Comparison of ENCODE assay signal across 10 cellular contexts in the genomic region with DNA sequence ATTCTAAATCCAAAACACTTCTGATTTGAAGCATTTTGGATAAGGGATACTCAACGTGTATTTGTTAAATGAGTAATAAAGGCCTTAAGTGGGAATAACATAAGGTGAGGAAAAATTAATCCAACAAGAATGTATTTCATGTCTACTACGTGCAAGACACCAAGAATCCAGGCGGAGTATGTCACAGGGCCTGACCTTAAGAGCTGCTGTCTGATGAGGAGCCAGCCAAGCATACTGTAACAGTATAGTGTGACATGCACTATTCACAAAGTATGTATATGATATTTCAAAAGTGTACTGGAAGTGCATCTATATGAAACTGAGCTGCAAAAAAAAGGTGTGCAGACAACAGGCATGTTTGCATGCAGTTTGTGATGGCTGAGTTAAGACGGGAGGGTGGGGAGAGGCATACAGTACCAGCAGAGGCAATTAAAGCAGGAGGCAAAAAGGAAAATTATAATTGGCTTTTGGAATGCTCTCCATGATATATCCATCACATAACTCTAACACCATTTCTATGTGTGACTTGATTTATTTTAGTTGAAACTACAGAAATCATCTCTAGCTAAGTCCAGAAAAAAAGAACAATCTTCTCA. TPM values are rescaled to one million over a fixed set of nuclear protein-coding genes. Genes with fewer than 3 reads are reported as not detected.
DNase-seq lines count a peak whose midpoint lies in the region; ATAC-seq and TF ChIP-seq lines count a peak whose summit lies in the region.
"Had no signal": no experiment of that assay in that cellular context is flagged by ENCODE, and none has a peak within 500 bp of the region (broad histone marks: within the 10 kb centered on the region; RNA-seq: fewer than 3 reads in every experiment).

No MANE protein-coding gene starts in this region.

- H3K4me2 ChIP-seq in PC-9: peak overlapping the region; percentile 5

- POLR2A ChIA-PET in PC-9 (lab: Charles Lee; ENCODE audit: unreplicated experiment): interaction anchor here (0.6 to 0.7 kb wide), 2 partner anchors 18 to 193 kb away, joined by 4 read pairs; partner anchors contain the start of gene SFT2D3
- POLR2A ChIA-PET in naive thymus-derived CD4-positive, alpha-beta T cell (lab: Charles Lee): interaction anchor here (0.5 to 1.2 kb wide), 2 partner anchors 16 to 201 kb away, joined by 3 read pairs; no protein-coding TSS in a partner anchor

- H3F3A ChIP-seq in PC-9 (ENCODE audit: insufficient read depth, low read depth): peaks cover 44% of the 10 kb centered on the region

- peaks cover 91% of the 10 kb centered on the region for H3K79me2 ChIP-seq in PC-9 (ENCODE audit: low read depth)

- peaks cover 31% of the 10 kb centered on the region for H3K36me3 ChIP-seq in PC-9 (ENCODE audit: low read depth)
- H3K36me3 ChIP-seq in naive thymus-derived CD4-positive, alpha-beta T cell (ENCODE audit: control insufficient read depth in 2 of 3, insufficient read depth in 3 of 3, low read length in 3 of 3): peaks cover 15 to 26% (median 19%) of the 10 kb centered on the region in 3 experiments

- H3K4me3 ChIP-seq in PC-9 (no peak overlapping the region), epithelial cell of esophagus (ENCODE audit: low read length) (no peak overlapping the region)
- no peak overlapping the region for H3K4me3 ChIP-seq in naive thymus-derived CD4-positive, alpha-beta T cell (ENCODE audit: low read length)

- intact Hi-C loops in PC-9 (cut with micrococcal nuclease; ENCODE audit: unreplicated experiment): loop anchor here (5.0 kb wide), 1 partner anchor 139 kb away; the partner anchor contains the start of gene GPR17
- intact Hi-C loops in naive thymus-derived CD4-positive, alpha-beta T cell (cut with micrococcal nuclease): no loop called here

- H3K27me3 Mint-ChIP-seq in naive thymus-derived CD4-positive, alpha-beta T cell: no peaks in the 10 kb centered on the region

- in situ Hi-C loops in ACHN (cut with HindIII; ENCODE audit: low pct_ligation_motif_present, low pct_unique_long_range_greater_than_20kb, low sequenced_read_pairs): no loop called here

- no peaks in the 10 kb centered on the region for H3K9me3 Mint-ChIP-seq in naive thymus-derived CD4-positive, alpha-beta T cell
- H3K9me3 Mint-ChIP-seq: CD14-positive monocyte had no signal

- H2AFZ ChIP-seq in PC-9: no peak overlapping the region

- peaks cover 34% of the 10 kb centered on the region for H3K4me1 ChIP-seq in PC-9 (replicated peaks; ENCODE audit: insufficient read depth)
- H3K4me1 ChIP-seq in naive thymus-derived CD4-positive, alpha-beta T cell (ENCODE audit: control insufficient read depth in 2 of 2, insufficient read depth in 2 of 2, low read length in 2 of 2): peaks cover 6 to 7% of the 10 kb centered on the region in 2 donors

- BruUV-seq in PC-9 (replicated peaks; lab: Mats Ljungman, UMichigan): no TSS peak

- H3K27ac Mint-ChIP-seq in naive thymus-derived CD4-positive, alpha-beta T cell: peak overlapping the region in 5 of 9 donors; percentile 18 to 66 (median 42)

- peak overlapping the region in 6 of 10 donors; percentile 12 to 38 (median 28) for H3K4me3 Mint-ChIP-seq in naive thymus-derived CD4-positive, alpha-beta T cell

- H3K9me3 ChIP-seq in PC-9 (ENCODE audit: insufficient read depth, low read depth): no peaks in the 10 kb centered on the region
- no peaks in the 10 kb centered on the region for H3K9me3 ChIP-seq in naive thymus-derived CD4-positive, alpha-beta T cell (ENCODE audit: control insufficient read depth in 2 of 3, low read length in 3 of 3)

- TF ChIP-seq CTCF in PC-9 (conservative IDR thresholded peaks at IDR 0.05) (no peak), epithelial cell of esophagus (IDR thresholded peaks at IDR 0.05; ENCODE audit: insufficient read depth, low read depth, low read length, missing control alignments) (no peak)

- no peaks in the 10 kb centered on the region for H3K9me2 ChIP-seq in PC-9 (ENCODE audit: insufficient read depth)

- DNase-seq in ACHN: peak; percentile 22
- no peak for DNase-seq in PC-9
- DNase-seq in epithelial cell of esophagus (ENCODE audit: low read depth): peak; percentile 42
- DNase-seq in naive thymus-derived CD4-positive, alpha-beta T cell: no peak
- DNase-seq in RPMI8226: no peak
- DNase-seq in AG08395 (ENCODE audit: low spot score): no peak
- no peak for DNase-seq in NCI-H1048 (lab: John Stamatoyannopoulos, UW)
- DNase-seq: T-helper 1 cell had no signal

- peak overlapping the region; percentile 69 for H3K27ac ChIP-seq in PC-9
- no peak overlapping the region for H3K27ac ChIP-seq in naive thymus-derived CD4-positive, alpha-beta T cell (ENCODE audit: low read depth, low read length)

- CTCF ChIA-PET in PC-9 (lab: Charles Lee): interaction anchor here (0.5 kb wide), 1 partner anchor 16 kb away, joined by 5 read pairs; no protein-coding TSS in a partner anchor
- CTCF ChIA-PET in naive thymus-derived CD4-positive, alpha-beta T cell (lab: Charles Lee): interaction anchor here (1.4 kb wide), 1 partner anchor 142 kb away, joined by 3 read pairs; no protein-coding TSS in a partner anchor

- peaks cover 42 to 70% (median 67%) of the 10 kb centered on the region in 7 donors for H3K4me1 Mint-ChIP-seq in naive thymus-derived CD4-positive, alpha-beta T cell

- peaks cover 10 to 30% (median 13%) of the 10 kb centered on the region in 5 donors for H3K36me3 Mint-ChIP-seq in naive thymus-derived CD4-positive, alpha-beta T cell

- no peaks in the 10 kb centered on the region for H3K27me3 ChIP-seq in PC-9 (ENCODE audit: insufficient read depth, low read depth)
- no peaks in the 10 kb centered on the region for H3K27me3 ChIP-seq in naive thymus-derived CD4-positive, alpha-beta T cell (ENCODE audit: control insufficient read depth in 2 of 2, insufficient read depth in 2 of 2, low read length in 2 of 2)

- peaks cover 86% of the 10 kb centered on the region for H4K20me1 ChIP-seq in PC-9 (ENCODE audit: insufficient read depth)

- ATAC-seq in naive thymus-derived CD4-positive, alpha-beta T cell: no peak
- ATAC-seq in HG03039 (IDR thresholded peaks at IDR 0.05; ENCODE audit: unreplicated experiment): no peak

RNA-seq across cellular contexts. Expression of gene IWS1, which starts 18.2 kb away (rescaled TPM):
- 47.3 and 51.3 TPM in 2 replicates for total RNA-seq in PC-9 (2021)
- 10 to 100 TPM; 24.0 to 57.5 (median 43.4) TPM for total RNA-seq in naive thymus-derived CD4-positive, alpha-beta T cell
- polyA plus RNA-seq in naive thymus-derived CD4-positive, alpha-beta T cell: 10 to 100 TPM; 15.7 to 39.7 TPM

RNA-seq across cellular contexts. Expression of gene MYO7B, which starts 27.4 kb away (rescaled TPM):
- total RNA-seq in PC-9 (2021): not detected in 2 replicates
- total RNA-seq in naive thymus-derived CD4-positive, alpha-beta T cell: 1 to 10 TPM in 2 of 5 experiments, under 1 TPM in 1, not detected in 2; 0.29 to 5.9 (median 1.3) TPM
- polyA plus RNA-seq in naive thymus-derived CD4-positive, alpha-beta T cell: not detected

Comparison
In these comparisons a context has a peak if more than half of its experiments do, and no peak if none do; other contexts are left out.
1. DNase-seq: peak in ACHN (single experiment) and epithelial cell of esophagus (single experiment); none in PC-9 (0 of 2), naive thymus-derived CD4-positive, alpha-beta T cell (0 of 9), RPMI8226 (single experiment), AG08395 (single experiment) and NCI-H1048 (single experiment).